Comparison of ENCODE assay signal across 8 cellular contexts in genomic region chr15:48330855-48331795, GRCh38. TPM values are rescaled to one million over a fixed set of nuclear protein-coding genes. Genes with fewer than 3 reads are reported as not detected.
DNase-seq lines count a peak whose midpoint lies in the region; ATAC-seq and TF ChIP-seq lines count a peak whose summit lies in the region.

Gene DUT (plus strand): TSS chr15:48331429. CDS start chr15:48331516, 87 bp downstream.

- peak; percentile 83 for ATAC-seq in HG03066 (IDR thresholded peaks at IDR 0.05; ENCODE audit: low read depth, unreplicated experiment)
- peak; percentile 95 for ATAC-seq in left lobe of liver

- TF ChIP-seq POLR2A in GM18526 (IDR thresholded peaks at IDR 0.05; ENCODE audit: extremely low read depth, insufficient read length), result peak; percentile 86

- POLR2A ChIA-PET in AG04449 (lab: Yijun Ruan, JAX), result interaction anchor here (0.6 kb wide), 3 partner anchors 91 to 984 kb away, joined by 3 to 4 read pairs (median 3); no protein-coding TSS in a partner anchor

- H3K4me3 ChIP-seq in AG04449 (ENCODE audit: low read depth, low read length) (peak within 1 kb of the TSS; percentile 86), coronary artery (peak within 1 kb of the TSS; percentile 99)

- no peak for TF ChIP-seq CTCF in AG04449 (IDR thresholded peaks at IDR 0.05; ENCODE audit: insufficient read depth, low read length, missing control alignments)
- TF ChIP-seq CTCF in coronary artery (IDR thresholded peaks at IDR 0.05), result no peak

- CTCF ChIA-PET in AG04449 (lab: Yijun Ruan, JAX), result interaction anchor here (1.2 to 2.4 kb wide), 4 partner anchors 10 to 22 kb away, joined by 3 to 9 read pairs (median 4); no protein-coding TSS in a partner anchor

- peak within 1 kb of the TSS; percentile 95 to 99 for H3K27ac ChIP-seq in coronary artery

- DNase-seq in AG04449 (ENCODE audit: low read depth, low spot score) (no peak), NCI-H446 (lab: John Stamatoyannopoulos, UW) (peak; percentile 43 to 70), coronary artery (ENCODE audit: low spot score) (peak; percentile 89), left lobe of liver (ENCODE audit: low spot score) (peak; percentile 89)
- peak; percentile 85 for DNase-seq in activated CD4-positive, alpha-beta T cell treated with anti-CD3 and anti-CD28 coated beads for 48 hours
- DNase-seq in stimulated activated CD4-positive, alpha-beta T cell treated with anti-CD3 and anti-CD28 coated beads, Interleukin-2, amount 100 ng/mL, for 48 hours, result peak; percentile 70 to 72

RNA-seq across cellular contexts. Expression of gene DUT, which starts in this region (rescaled TPM):
- total RNA-seq in left lobe of liver, result 31.0 TPM
